Comparison of ENCODE assay signal across 9 cellular contexts in the genomic region with DNA sequence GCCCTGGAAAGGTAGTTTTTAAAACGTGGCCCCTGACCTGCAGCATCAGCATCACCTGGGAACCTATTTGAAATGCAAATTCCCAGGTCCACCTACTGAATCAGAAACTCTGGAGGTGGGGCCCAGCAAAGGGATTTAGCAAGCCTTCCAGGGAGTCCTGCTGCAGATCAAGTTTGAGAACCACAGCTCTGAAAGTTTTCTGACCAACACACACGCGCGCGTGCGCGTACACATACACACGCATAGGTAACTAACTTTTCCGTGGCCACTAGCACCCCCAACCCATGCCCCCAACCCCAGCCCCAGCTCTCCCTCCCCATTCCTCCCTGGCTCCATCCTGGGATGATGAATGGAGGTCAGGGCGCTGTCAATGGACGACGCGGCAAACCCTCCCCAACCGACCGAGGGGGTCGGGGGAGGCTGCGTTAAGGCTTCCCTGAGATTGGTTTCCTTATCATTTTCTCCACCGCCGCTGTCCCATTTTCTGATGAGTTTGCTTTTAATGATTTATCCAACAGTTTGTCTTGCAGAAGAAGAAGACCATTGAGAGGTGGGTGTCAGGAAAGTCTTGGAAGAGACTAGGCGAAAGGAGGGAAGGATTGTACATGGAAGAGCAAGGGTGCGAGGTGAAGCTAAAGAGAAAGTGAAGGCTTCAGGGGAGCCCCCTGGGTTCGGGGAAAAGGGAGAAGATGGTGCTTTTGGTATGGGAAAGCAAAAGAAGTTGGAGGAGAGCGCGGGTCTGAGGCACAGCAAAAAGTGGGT. TPM values are rescaled to one million over a fixed set of nuclear protein-coding genes. Genes with fewer than 3 reads are reported as not detected.
DNase-seq lines count a peak whose midpoint lies in the region; ATAC-seq and TF ChIP-seq lines count a peak whose summit lies in the region.
"Had no signal": no experiment of that assay in that cellular context is flagged by ENCODE, and none has a peak within 500 bp of the region (broad histone marks: within the 10 kb centered on the region; RNA-seq: fewer than 3 reads in every experiment).

No MANE protein-coding gene starts in this region.

- H3K4me1 ChIP-seq in liver (ENCODE audit: control insufficient read depth in 4 of 4, insufficient read depth in 4 of 4, low read length in 3 of 4): peaks cover 4 to 19% (median 14%) of the 10 kb centered on the region in 4 donors
- peaks cover 7% of the 10 kb centered on the region for H3K4me1 ChIP-seq in thymus (ENCODE audit: control insufficient read depth, insufficient read depth, low read length)
- H3K4me1 ChIP-seq: BLaER1 had no signal

- H3K27ac Mint-ChIP-seq in activated CD4-positive, alpha-beta T cell treated with anti-CD3 and anti-CD28 coated beads for 36 hours: no peak overlapping the region

- H3K9me3 ChIP-seq in liver (ENCODE audit: control insufficient read depth in 4 of 4, low read length in 3 of 4) (no peaks in the 10 kb centered on the region), thymus (ENCODE audit: control insufficient read depth) (no peaks in the 10 kb centered on the region)

- peaks cover 13% of the 10 kb centered on the region for H3K4me1 Mint-ChIP-seq in activated CD4-positive, alpha-beta T cell treated with anti-CD3 and anti-CD28 coated beads for 36 hours

- intact Hi-C loops in activated CD4-positive, alpha-beta T cell treated with anti-CD3 and anti-CD28 coated beads for 36 hours (cut with DNase I, micrococcal nuclease): no loop called here

- TF ChIP-seq RAD21 in liver (IDR thresholded peaks at IDR 0.05): no peak

- TF ChIP-seq CTCF in cardiac fibroblast (IDR thresholded peaks at IDR 0.05; ENCODE audit: low read depth, low read length) (no peak), liver (IDR thresholded peaks at IDR 0.05; ENCODE audit: low read depth, low read length, missing input control) (no peak)

- POLR2A ChIA-PET in activated CD4-positive, alpha-beta T cell treated with anti-CD3 and anti-CD28 coated beads for 36 hours (lab: Charles Lee): interaction anchor here (0.7 kb wide), 1 partner anchor 1173 kb away, joined by 5 read pairs; no protein-coding TSS in a partner anchor

- H3K27me3 Mint-ChIP-seq in activated CD4-positive, alpha-beta T cell treated with anti-CD3 and anti-CD28 coated beads for 36 hours: peaks cover 72% of the 10 kb centered on the region

- CTCF ChIA-PET in activated CD4-positive, alpha-beta T cell treated with anti-CD3 and anti-CD28 coated beads for 36 hours (lab: Charles Lee): interaction anchor here (0.7 kb wide), 1 partner anchor 12 kb away, joined by 4 read pairs; no protein-coding TSS in a partner anchor

- H3K36me3 Mint-ChIP-seq in activated CD4-positive, alpha-beta T cell treated with anti-CD3 and anti-CD28 coated beads for 36 hours (ENCODE audit: low read depth): no peaks in the 10 kb centered on the region

- peak overlapping the region in 1 of 2 donors; percentile 49 for H3K27ac ChIP-seq in liver (ENCODE audit: low read depth in 1 of 2, low read length in 2 of 2)
- peak overlapping the region; percentile 13 for H3K27ac ChIP-seq in thymus (ENCODE audit: low read depth)
- H3K27ac ChIP-seq: BLaER1 had no signal

- DNase-seq in activated CD4-positive, alpha-beta T cell treated with anti-CD3 and anti-CD28 coated beads for 36 hours: no peak
- no peak for DNase-seq in activated CD4-positive, alpha-beta T cell treated with anti-CD3 and anti-CD28 coated beads, Interleukin-2, amount 50 U/mL, for 4 hours
- DNase-seq in cardiac fibroblast (ENCODE audit: low read depth in 2 of 2): peak in 1 of 2 donors; percentile 28
- no peak for DNase-seq in stimulated activated CD4-positive, alpha-beta T cell treated with anti-CD3 and anti-CD28 coated beads, Interleukin-4, amount 100 ng/mL, for 1 hour
- DNase-seq in NCI-H1105 (lab: John Stamatoyannopoulos, UW): no peak

- no peaks in the 10 kb centered on the region for H3K9me3 Mint-ChIP-seq in activated CD4-positive, alpha-beta T cell treated with anti-CD3 and anti-CD28 coated beads for 36 hours (ENCODE audit: low read depth)

- H3K36me3 ChIP-seq in liver (ENCODE audit: control insufficient read depth in 4 of 4, insufficient read depth in 3 of 4, low read depth in 1 of 4, low read length in 3 of 4) (no peaks in the 10 kb centered on the region), thymus (ENCODE audit: control insufficient read depth, insufficient read depth) (no peaks in the 10 kb centered on the region)
- H3K36me3 ChIP-seq: BLaER1 had no signal

- H3K4me3 ChIP-seq in cardiac fibroblast (replicated peaks in 1 of 2; ENCODE audit: low read depth in 2 of 2, low read length in 2 of 2) (peak overlapping the region; percentile 71 to 72), liver (ENCODE audit: low read depth in 1 of 3, low read length in 3 of 3) (peak overlapping the region in 2 of 3 donors; percentile 45 to 59), thymus (ENCODE audit: low read length) (peak overlapping the region; percentile 54)

- 21% methylated on average over 24 of the region's 24 CpGs for WGBS in liver
- WGBS in thymus: 51% methylated on average over 24 of the region's 24 CpGs

- no peak overlapping the region for H3K9ac ChIP-seq in liver (ENCODE audit: low read depth in 1 of 2, low read length in 2 of 2)
- H3K9ac ChIP-seq: BLaER1 had no signal

- H3K4me3 Mint-ChIP-seq in activated CD4-positive, alpha-beta T cell treated with anti-CD3 and anti-CD28 coated beads for 36 hours: peak overlapping the region; percentile 77

- peaks cover 0 to 23% (median 5%) of the 10 kb centered on the region in 4 donors for H3K27me3 ChIP-seq in liver (ENCODE audit: control insufficient read depth in 4 of 4, insufficient read depth in 4 of 4, low read length in 3 of 4)
- H3K27me3 ChIP-seq in thymus (ENCODE audit: control insufficient read depth, insufficient read depth): peaks cover 26% of the 10 kb centered on the region

- ATAC-seq in activated CD4-positive, alpha-beta T cell treated with anti-CD3 and anti-CD28 coated beads for 36 hours: no peak
- ATAC-seq in HG02885 (IDR thresholded peaks at IDR 0.05; ENCODE audit: poor library complexity, unreplicated experiment): no peak

TF ChIP-seq in liver, 16 proteins besides CTCF, POLR2A, EP300 and RAD21:
- TF ChIP-seq FOXA2 (IDR thresholded peaks at IDR 0.05): no peak
- TF ChIP-seq, protein P1, sequence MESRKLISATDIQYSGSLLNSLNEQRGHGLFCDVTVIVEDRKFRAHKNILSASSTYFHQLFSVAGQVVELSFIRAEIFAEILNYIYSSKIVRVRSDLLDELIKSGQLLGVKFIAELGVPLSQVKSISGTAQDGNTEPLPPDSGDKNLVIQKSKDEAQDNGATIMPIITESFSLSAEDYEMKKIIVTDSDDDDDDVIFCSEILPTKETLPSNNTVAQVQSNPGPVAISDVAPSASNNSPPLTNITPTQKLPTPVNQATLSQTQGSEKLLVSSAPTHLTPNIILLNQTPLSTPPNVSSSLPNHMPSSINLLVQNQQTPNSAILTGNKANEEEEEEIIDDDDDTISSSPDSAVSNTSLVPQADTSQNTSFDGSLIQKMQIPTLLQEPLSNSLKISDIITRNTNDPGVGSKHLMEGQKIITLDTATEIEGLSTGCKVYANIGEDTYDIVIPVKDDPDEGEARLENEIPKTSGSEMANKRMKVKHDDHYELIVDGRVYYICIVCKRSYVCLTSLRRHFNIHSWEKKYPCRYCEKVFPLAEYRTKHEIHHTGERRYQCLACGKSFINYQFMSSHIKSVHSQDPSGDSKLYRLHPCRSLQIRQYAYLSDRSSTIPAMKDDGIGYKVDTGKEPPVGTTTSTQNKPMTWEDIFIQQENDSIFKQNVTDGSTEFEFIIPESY (IDR thresholded peaks at IDR 0.05): no peak
- no peak for TF ChIP-seq TAF1 (conservative IDR thresholded peaks at IDR 0.05)

RNA-seq across cellular contexts. Expression of a gene that starts 0.6 kb away (rescaled TPM):
- total RNA-seq in activated CD4-positive, alpha-beta T cell treated with anti-CD3 and anti-CD28 coated beads for 36 hours: under 1 TPM; 0.40 to 0.43 TPM
- total RNA-seq in liver: 1 to 10 TPM in 1 of 2 donors, under 1 TPM in 1; 0.65 to 1.5 TPM
- polyA plus RNA-seq in liver (under 1 TPM in 1 of 2 donors, not detected in 1; 0.31 TPM), thymus (5.7 TPM)
